ENCODE assay signal across 9 cellular contexts in the genomic region with DNA sequence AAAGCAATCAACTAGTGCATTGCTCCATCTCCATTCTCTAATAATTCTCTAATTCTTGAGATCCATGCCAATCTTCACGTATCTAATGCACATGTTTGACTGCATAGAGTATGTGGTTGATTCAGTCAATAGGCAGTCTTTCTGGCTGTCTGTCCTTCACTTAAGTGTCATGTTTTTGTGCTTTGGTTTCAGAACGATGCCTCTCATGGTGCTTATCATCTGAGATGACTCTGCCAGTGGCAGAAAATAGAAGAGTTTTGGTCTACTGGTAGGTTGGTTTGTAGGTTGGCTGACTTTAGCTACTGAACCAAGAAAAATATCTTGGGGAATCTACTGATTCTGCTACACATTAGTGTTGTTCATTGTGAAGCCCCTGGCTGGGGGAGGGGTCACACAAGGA.
DNase-seq lines count a peak whose midpoint lies in the region; ATAC-seq lines count a peak whose summit lies in the region.
"Had no signal": no experiment of that assay in that cellular context is flagged by ENCODE, and none has a peak within 500 bp of the region (broad histone marks: within the 10 kb centered on the region; RNA-seq: fewer than 3 reads in every experiment).

No MANE protein-coding gene starts in this region.

- peaks cover 3 to 9% (median 4%) of the 10 kb centered on the region in 3 donors for H3K36me3 Mint-ChIP-seq in immature natural killer cell

- no peak for DNase-seq in immature natural killer cell
- DNase-seq in stimulated activated CD8-positive, alpha-beta memory T cell treated with anti-CD3 and anti-CD28 coated beads, Interleukin-4, amount 100 ng/mL, for 48 hours, result no peak
- no peak for DNase-seq in NCI-H510A (lab: John Stamatoyannopoulos, UW)
- DNase-seq in NCI-H1417 treated with DMSO at 0.1 percent for 48 hours (lab: John Stamatoyannopoulos, UW), result no peak
- DNase-seq in germinal center (ENCODE audit: low spot score), result no peak
- DNase-seq: WERI-Rb-1 had no signal

- H3K4me3 Mint-ChIP-seq in immature natural killer cell, result peak overlapping the region; percentile 55 to 71 (median 67)

- H3K27ac Mint-ChIP-seq in immature natural killer cell, result peak overlapping the region; percentile 84 to 96 (median 92)

- peak; percentile 79 for ATAC-seq in GM18511 (IDR thresholded peaks at IDR 0.05; ENCODE audit: unreplicated experiment)
- ATAC-seq in GM21447 (IDR thresholded peaks at IDR 0.05; ENCODE audit: unreplicated experiment), result peak; percentile 49
- peak; percentile 79 for ATAC-seq in HG03342 (IDR thresholded peaks at IDR 0.05; ENCODE audit: unreplicated experiment)

- peaks cover 0 to 10% (median 4%) of the 10 kb centered on the region in 6 donors for H3K9me3 Mint-ChIP-seq in immature natural killer cell

- peaks cover 0 to 7% (median 2%) of the 10 kb centered on the region in 3 donors for H3K27me3 Mint-ChIP-seq in immature natural killer cell (ENCODE audit: low read depth in 3 of 3)

- H3K4me1 Mint-ChIP-seq in immature natural killer cell, result peaks cover 79 to 90% of the 10 kb centered on the region in 2 donors
